In the genomic region with DNA sequence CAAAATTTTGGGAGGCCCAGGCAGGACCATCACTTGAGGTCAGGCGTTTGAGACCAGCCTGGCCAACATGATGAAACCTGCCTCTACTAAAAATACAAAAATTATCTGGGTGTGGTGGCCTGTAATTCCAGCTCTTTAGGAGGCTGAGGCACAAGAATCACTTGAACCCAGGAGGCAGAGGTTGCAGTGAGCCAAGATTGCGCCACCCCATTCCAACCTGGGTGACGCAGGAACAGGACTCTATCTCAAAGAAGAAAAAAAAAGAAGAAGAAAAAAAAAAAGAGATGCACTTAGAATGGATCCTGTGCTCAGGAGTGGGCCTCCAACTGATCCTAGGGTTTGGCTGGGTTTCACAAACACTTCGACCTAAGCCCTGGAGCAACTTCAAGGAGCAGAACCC, we compare ENCODE assay signal across 36 cellular contexts.
"Had no signal": no experiment of that assay in that cellular context is flagged by ENCODE, and none has a peak within 500 bp of the region (broad histone marks: within the 10 kb centered on the region; RNA-seq: fewer than 3 reads in every experiment).

No MANE protein-coding gene starts in this region.

- H3K9me3 ChIP-seq: MG63 had no signal

- H3K36me3 ChIP-seq: MG63 had no signal

- H3K27ac ChIP-seq: KMS-11 had no signal

- H3K4me2 ChIP-seq: KMS-11 had no signal

- H3K4me3 ChIP-seq: MG63 had no signal

- DNase-seq: Karpas-422, Kasumi-1, KG1, MG63, MM.1S, MV-4-11, NCI-H1048, NCI-H1092, NCI-H1092 treated with DMSO at 0.1 percent for 48 hours, NCI-H1105, NCI-H1105 treated with DMSO at 0.1 percent for 48 hours, NCI-H1417, NCI-H1417 treated with DMSO at 0.1 percent for 48 hours, NCI-H1436, NCI-H1436 treated with DMSO at 0.1 percent for 48 hours, NCI-H146, NCI-H1694, NCI-H1694 treated with DMSO at 0.1 percent for 48 hours, NCI-H187, NCI-H187 treated with DMSO at 0.1 percent for 48 hours, NCI-H1930, NCI-H2029, NCI-H2029 treated with DMSO at 0.1 percent for 48 hours, NCI-H2081, NCI-H2081 treated with DMSO at 0.1 percent for 48 hours, NCI-H2107, NCI-H2171, NCI-H2171 treated with DMSO at 0.1 percent for 48 hours, NCI-H2227 treated with DMSO at 0.1 percent for 48 hours, NCI-H226, NCI-H345, NCI-H446, NCI-H446 treated with DMSO at 0.1 percent for 48 hours, NCI-H510A, NCI-H510A treated with DMSO at 0.1 percent for 48 hours had no signal

- H3K27me3 ChIP-seq: MG63 had no signal

- H3K9ac ChIP-seq: KMS-11 had no signal
